In genomic region chr6:16427124-16427523, GRCh38 we compare ENCODE assay signal across 20 cellular contexts.
"Had no signal": no experiment of that assay in that cellular context is flagged by ENCODE, and none has a peak within 500 bp of the region (broad histone marks: within the 10 kb centered on the region; RNA-seq: fewer than 3 reads in every experiment).

No MANE protein-coding gene starts in this region.

- H3K4me3 ChIP-seq: dorsolateral prefrontal cortex, lower lobe of right lung, ovary, right lobe of liver, testis, tibial artery had no signal

- FAIRE-seq: colon, frontal cortex, keratinocyte, small intestine had no signal

- H3K4me1 ChIP-seq: right lobe of liver had no signal

- H3K27me3 ChIP-seq: dorsolateral prefrontal cortex, ovary, right lobe of liver, testis, tibial artery had no signal

- H3K9me3 Mint-ChIP-seq: memory B cell, natural killer cell, type B pancreatic cell had no signal

- ATAC-seq: left ventricle myocardium superior, lower lobe of right lung, natural killer cell, right lobe of liver had no signal

- H3K9me3 ChIP-seq: lower lobe of right lung, ovary, right lobe of liver, testis, tibial artery had no signal

- H3K27ac ChIP-seq: lower lobe of right lung, ovary, right lobe of liver, testis, tibial artery had no signal

- H3K4me3 Mint-ChIP-seq: memory B cell, natural killer cell, type B pancreatic cell had no signal

- H3K27ac Mint-ChIP-seq: type B pancreatic cell had no signal

- DNase-seq: effector CD4-positive, alpha-beta T cell; left ventricle myocardium superior; lower lobe of right lung; natural killer cell; occipital lobe; ovary; right lobe of liver; small intestine; stimulated activated CD4-positive, alpha-beta T cell treated with anti-CD3 and anti-CD28 coated beads, Interleukin-15, amount 100 ng/mL, for 24 hours; stimulated activated CD4-positive, alpha-beta T cell treated with anti-CD3 and anti-CD28 coated beads, Interleukin-2, amount 100 ng/mL, for 48 hours; stimulated activated naive CD4-positive, alpha-beta T cell; substantia nigra; testis; tibial artery had no signal

- H3K36me3 Mint-ChIP-seq: natural killer cell had no signal

- H3K27me3 Mint-ChIP-seq: memory B cell, type B pancreatic cell had no signal

- H3K36me3 ChIP-seq: lower lobe of right lung, ovary, right lobe of liver, tibial artery had no signal
